Comparison of ENCODE assay signal across 29 cellular contexts in the genomic region with DNA sequence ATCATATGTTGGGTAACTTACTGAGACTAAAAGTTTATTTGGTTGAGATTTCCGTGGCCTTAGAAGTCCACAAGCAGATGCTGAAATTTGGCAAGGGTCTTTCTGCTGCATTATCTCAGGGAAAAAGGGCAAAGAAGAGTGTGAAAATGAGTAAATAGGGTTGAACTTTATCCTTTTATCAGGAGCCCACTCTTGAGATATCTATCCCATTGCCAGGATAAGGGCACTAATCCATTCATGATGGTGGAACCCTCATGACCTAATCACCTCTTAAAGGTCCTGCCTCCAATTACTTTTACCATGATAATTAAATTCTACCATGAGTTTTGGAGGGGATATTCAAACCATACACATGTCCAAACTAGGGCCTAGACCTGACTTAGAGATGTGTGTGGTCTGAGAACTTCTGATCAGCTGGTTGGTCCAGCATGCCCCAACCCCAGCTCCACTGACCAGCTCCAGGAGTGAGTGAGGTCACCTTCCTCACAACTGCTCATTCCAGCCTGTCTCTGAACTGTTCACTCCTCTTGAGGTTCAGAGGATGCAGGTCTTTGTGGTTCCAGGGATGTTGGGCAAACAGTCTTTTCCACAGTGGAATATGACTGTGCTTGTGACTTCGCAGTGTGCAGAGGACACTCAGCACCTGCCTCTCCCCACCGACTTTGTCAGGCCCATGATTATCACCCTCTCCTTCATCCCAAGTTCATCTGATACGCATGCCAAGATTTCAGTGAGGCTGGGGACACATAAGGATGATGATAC.
"Had no signal": no experiment of that assay in that cellular context is flagged by ENCODE, and none has a peak within 500 bp of the region (broad histone marks: within the 10 kb centered on the region; RNA-seq: fewer than 3 reads in every experiment).

No MANE protein-coding gene starts in this region.

- DNase-seq: activated CD8-positive, alpha-beta T cell treated with anti-CD3 and anti-CD28 coated beads, Interleukin-2, amount 10 ng/mL, durations not matched to agents 7 days and 5 days; activated effector memory CD4-positive, alpha-beta T cell treated with anti-CD3 and anti-CD28 coated beads, Interleukin-2, amount 50 U/mL, for 16 hours; activated naive CD4-positive, alpha-beta T cell treated with anti-CD3 and anti-CD28 coated beads for 36 hours; activated naive CD8-positive, alpha-beta T cell treated with anti-CD3 and anti-CD28 coated beads, Interleukin-2, amount 10 ng/mL, durations not matched to agents 7 days and 5 days; activated T-cell treated with anti-CD3 and anti-CD28 coated beads, Interleukin-2, amount 50 U/mL, for 1 hour; cerebellar nuclear complex; colonic mucosa; effector CD8-positive, alpha-beta T cell; gastrocnemius medialis; glutamatergic neuron; left ventricle myocardium inferior; mucosa of descending colon; nephron progenitor cell; nucleus accumbens; pancreas; psoas muscle; sigmoid colon; small intestine; stimulated activated CD4-positive, alpha-beta T cell treated with anti-CD3 and anti-CD28 coated beads, Interleukin-4, amount 100 ng/mL, for 24 hours; stomach; T-helper 17 cell; tibial artery; upper lobe of right lung had no signal

- FAIRE-seq: endometrium, islet of Langerhans, pancreas, small intestine had no signal

- ATAC-seq: activated CD8-positive, alpha-beta T cell treated with anti-CD3 and anti-CD28 coated beads, Interleukin-2, amount 10 ng/mL, durations not matched to agents 7 days and 5 days; gastrocnemius medialis; mucosa of descending colon; pancreas; psoas muscle; stimulated activated effector memory CD8-positive, alpha-beta T cell treated with anti-CD3 and anti-CD28 coated beads, Interleukin-12 subunit alpha, Interleukin-12 subunit beta, amount 100 ng/mL, for 72 hours; T-helper 17 cell; upper lobe of right lung; WTC11 had no signal

- H3K36me3 Mint-ChIP-seq: activated naive CD8-positive, alpha-beta T cell treated with anti-CD3 and anti-CD28 coated beads, Interleukin-2, amount 10 ng/mL, durations not matched to agents 7 days and 5 days; brain; stimulated activated effector memory CD8-positive, alpha-beta T cell treated with anti-CD3 and anti-CD28 coated beads, Interleukin-12 subunit alpha, Interleukin-12 subunit beta, amount 100 ng/mL, for 72 hours; WTC11 had no signal

- H3K4me3 Mint-ChIP-seq: activated CD8-positive, alpha-beta T cell treated with anti-CD3 and anti-CD28 coated beads, Interleukin-2, amount 10 ng/mL, durations not matched to agents 7 days and 5 days; activated naive CD4-positive, alpha-beta T cell treated with anti-CD3 and anti-CD28 coated beads for 36 hours; activated naive CD8-positive, alpha-beta T cell treated with anti-CD3 and anti-CD28 coated beads, Interleukin-2, amount 10 ng/mL, durations not matched to agents 7 days and 5 days; activated T-helper 1 cell treated with anti-CD3 and anti-CD28 coated beads, Interleukin-12 subunit alpha, Interleukin-12 subunit beta, Interleukin-2, Interleukin-4 antibody, amounts not matched to agents 30 ng/mL and 10 ng/mL and 1 ng/mL, durations not matched to agents 14 hours and 24 hours and 36 hours; brain; nephron progenitor cell; stimulated activated effector memory CD8-positive, alpha-beta T cell treated with anti-CD3 and anti-CD28 coated beads, Interleukin-12 subunit alpha, Interleukin-12 subunit beta, amount 100 ng/mL, for 72 hours; T-helper 17 cell; WTC11 had no signal

- H3K9me3 Mint-ChIP-seq: activated naive CD4-positive, alpha-beta T cell treated with anti-CD3 and anti-CD28 coated beads for 36 hours; activated naive CD8-positive, alpha-beta T cell treated with anti-CD3 and anti-CD28 coated beads, Interleukin-2, amount 10 ng/mL, durations not matched to agents 7 days and 5 days; activated T-helper 1 cell treated with anti-CD3 and anti-CD28 coated beads, Interleukin-12 subunit alpha, Interleukin-12 subunit beta, Interleukin-2, Interleukin-4 antibody, amounts not matched to agents 30 ng/mL and 10 ng/mL and 1 ng/mL, durations not matched to agents 14 hours and 24 hours and 36 hours; brain; nephron progenitor cell; stimulated activated effector memory CD8-positive, alpha-beta T cell treated with anti-CD3 and anti-CD28 coated beads, Interleukin-12 subunit alpha, Interleukin-12 subunit beta, amount 100 ng/mL, for 72 hours; WTC11 had no signal

- H3K27ac Mint-ChIP-seq: activated CD8-positive, alpha-beta T cell treated with anti-CD3 and anti-CD28 coated beads, Interleukin-2, amount 10 ng/mL, durations not matched to agents 7 days and 5 days; activated naive CD4-positive, alpha-beta T cell treated with anti-CD3 and anti-CD28 coated beads for 36 hours; activated naive CD8-positive, alpha-beta T cell treated with anti-CD3 and anti-CD28 coated beads, Interleukin-2, amount 10 ng/mL, durations not matched to agents 7 days and 5 days; activated T-helper 1 cell treated with anti-CD3 and anti-CD28 coated beads, Interleukin-12 subunit alpha, Interleukin-12 subunit beta, Interleukin-2, Interleukin-4 antibody, amounts not matched to agents 30 ng/mL and 10 ng/mL and 1 ng/mL, durations not matched to agents 14 hours and 24 hours and 36 hours; brain; nephron progenitor cell; stimulated activated effector memory CD8-positive, alpha-beta T cell treated with anti-CD3 and anti-CD28 coated beads, Interleukin-12 subunit alpha, Interleukin-12 subunit beta, amount 100 ng/mL, for 72 hours; T-helper 17 cell; WTC11 had no signal

- H3K27me3 Mint-ChIP-seq: T-helper 17 cell had no signal
